14 cellular contexts compared by ENCODE assay signal in genomic region chr17:46876926-46877325, GRCh38. TPM values are rescaled to one million over a fixed set of nuclear protein-coding genes. Genes with fewer than 3 reads are reported as not detected.
DNase-seq lines count a peak whose midpoint lies in the region; ATAC-seq and TF ChIP-seq lines count a peak whose summit lies in the region.
"Had no signal": no experiment of that assay in that cellular context is flagged by ENCODE, and none has a peak within 500 bp of the region (broad histone marks: within the 10 kb centered on the region; RNA-seq: fewer than 3 reads in every experiment).

No MANE protein-coding gene starts in this region.

- TF ChIP-seq CTCF in left ventricle myocardium inferior (IDR thresholded peaks at IDR 0.05; ENCODE audit: borderline replicate concordance) (no peak), adrenal gland (IDR thresholded peaks at IDR 0.05) (no peak), GM10248 (IDR thresholded peaks at IDR 0.05; ENCODE audit: control extremely low read depth, extremely low read depth, low read depth, missing control alignments) (no peak)

- 69 to 85% (median 80%) methylated on average over 4 of the region's 4 CpGs for WGBS in adrenal gland, 4 donors
- no CpG with 5 or more reads among the region's 4 CpGs for WGBS in neuronal stem cell (ENCODE audit: extremely low coverage in 2 of 2, insufficient read length in 2 of 2, insufficient replicate concordance in 1 of 2), 2 donors

- no peak overlapping the region for H2BK5ac ChIP-seq in neuronal stem cell (ENCODE audit: low read length)

- CTCF ChIA-PET in GM10248 (lab: Yijun Ruan, JAX): interaction anchor here (1.0 kb wide), 2 partner anchors 9 to 41 kb away, joined by 3 to 4 read pairs; no protein-coding TSS in a partner anchor
- CTCF ChIA-PET in CD8-positive, alpha-beta memory T cell (lab: Charles Lee): interaction anchor here (1.4 to 1.5 kb wide), 2 partner anchors 10 to 38 kb away, joined by 3 read pairs; no protein-coding TSS in a partner anchor

- ATAC-seq in Right ventricle myocardium superior (ENCODE audit: poor library complexity) (no peak), GM18873 (IDR thresholded peaks at IDR 0.05; ENCODE audit: low FRiP score, unreplicated experiment) (no peak)

- H3K27ac ChIP-seq in left ventricle myocardium inferior (replicated peaks) (peak overlapping the region; percentile 57), adrenal gland (peak overlapping the region in 3 of 5 donors; percentile 5 to 70 (median 38)), neuronal stem cell (replicated peaks; ENCODE audit: low read length) (no peak overlapping the region)
- H3K27ac ChIP-seq in CD8-positive, alpha-beta memory T cell (ENCODE audit: low read depth, low read length): no peak overlapping the region
- H3K27ac ChIP-seq: PC-9 had no signal

- no peak for TF ChIP-seq POLR2A in adrenal gland (IDR thresholded peaks at IDR 0.05)

- peak overlapping the region in 1 of 8 donors; percentile 75 for H3K27ac Mint-ChIP-seq in CD8-positive, alpha-beta memory T cell
- H3K27ac Mint-ChIP-seq: CD4-positive, alpha-beta T cell; H9; HFFc6 had no signal

- H3K14ac ChIP-seq in neuronal stem cell (ENCODE audit: low read length): no peak overlapping the region

- H3K79me1 ChIP-seq in neuronal stem cell (ENCODE audit: low read depth, low read length): no peaks in the 10 kb centered on the region

- no peaks in the 10 kb centered on the region for H3K9me3 Mint-ChIP-seq in CD8-positive, alpha-beta memory T cell
- H3K9me3 Mint-ChIP-seq: CD4-positive, alpha-beta T cell; H9; HFFc6 had no signal

- POLR2A ChIA-PET in GM10248 (lab: Yijun Ruan, JAX): interaction anchor here (0.5 kb wide), 1 partner anchor 90 kb away, joined by 3 read pairs; no protein-coding TSS in a partner anchor
- POLR2A ChIA-PET in CD8-positive, alpha-beta memory T cell (lab: Charles Lee): no interaction called here

- no peak overlapping the region for H3K9ac ChIP-seq in neuronal stem cell (ENCODE audit: low read depth, low read length, poor library complexity)

- H3K27me3 ChIP-seq in left ventricle myocardium inferior (ENCODE audit: low read depth): peaks cover 3% of the 10 kb centered on the region
- no peaks in the 10 kb centered on the region for H3K27me3 ChIP-seq in adrenal gland
- H3K27me3 ChIP-seq in neuronal stem cell (ENCODE audit: control insufficient read depth in 3 of 3, insufficient read depth in 3 of 3, low read depth in 1 of 3, low read length in 3 of 3): peaks cover 0 to 10% (median 2%) of the 10 kb centered on the region in 3 experiments
- H3K27me3 ChIP-seq in CD8-positive, alpha-beta memory T cell (ENCODE audit: insufficient read depth, low read length, poor library complexity, severe bottlenecking): no peaks in the 10 kb centered on the region

- no peak overlapping the region for H2AK5ac ChIP-seq in neuronal stem cell (ENCODE audit: low read depth, low read length)

- H3K4me2 ChIP-seq in neuronal stem cell (ENCODE audit: insufficient read depth, low read length, poor library complexity, severe bottlenecking): no peak overlapping the region
- H3K4me2 ChIP-seq: PC-9 had no signal

- H2AFZ ChIP-seq in neuronal stem cell (ENCODE audit: low read length): no peak overlapping the region
- H2AFZ ChIP-seq: PC-9 had no signal

- no peak overlapping the region for H2BK15ac ChIP-seq in neuronal stem cell (ENCODE audit: low read length)

- H3K36me3 Mint-ChIP-seq in CD8-positive, alpha-beta memory T cell: no peaks in the 10 kb centered on the region

- DNase-seq in left ventricle myocardium inferior (no peak), Right ventricle myocardium superior (no peak), adrenal gland (no peak), neuronal stem cell (ENCODE audit: low spot score) (no peak), GM10248 (ENCODE audit: extremely low spot score) (no peak)
- DNase-seq in CD8-positive, alpha-beta memory T cell: no peak
- DNase-seq: CD4-positive, alpha-beta T cell; HFFc6; NCI-H446 treated with DMSO at 0.1 percent for 48 hours; SIG-M5 had no signal

- H3K4ac ChIP-seq in neuronal stem cell (ENCODE audit: low read length): no peak overlapping the region

- H3K18ac ChIP-seq in neuronal stem cell (ENCODE audit: low read length): peak overlapping the region; percentile 57

- H3K4me3 Mint-ChIP-seq in CD8-positive, alpha-beta memory T cell: no peak overlapping the region
- H3K4me3 Mint-ChIP-seq: CD4-positive, alpha-beta T cell; H9; HFFc6 had no signal

- peaks cover 0 to 4% (median 0%) of the 10 kb centered on the region in 3 donors for H3K4me1 Mint-ChIP-seq in CD8-positive, alpha-beta memory T cell

- H3K9me3 ChIP-seq in left ventricle myocardium inferior (replicated peaks) (no peaks in the 10 kb centered on the region), adrenal gland (replicated peaks in 1 of 3) (no peaks in the 10 kb centered on the region), neuronal stem cell (replicated peaks in 1 of 2; ENCODE audit: control insufficient read depth in 2 of 2, insufficient read depth in 1 of 2, low read depth in 1 of 2, low read length in 2 of 2) (no peaks in the 10 kb centered on the region)
- no peaks in the 10 kb centered on the region for H3K9me3 ChIP-seq in CD8-positive, alpha-beta memory T cell (ENCODE audit: low read length)

- intact Hi-C loops in left ventricle myocardium inferior (cut with micrococcal nuclease) (no loop called here), Right ventricle myocardium superior (cut with DNase I) (no loop called here), adrenal gland (cut with DNase I) (no loop called here)

- no peak overlapping the region for H3K23ac ChIP-seq in neuronal stem cell (ENCODE audit: low read depth, low read length, poor library complexity)

- no peak overlapping the region for H4K8ac ChIP-seq in neuronal stem cell (ENCODE audit: low read depth, low read length)

- no peaks in the 10 kb centered on the region for H3K36me3 ChIP-seq in left ventricle myocardium inferior
- H3K36me3 ChIP-seq in adrenal gland (replicated peaks in 1 of 2): no peaks in the 10 kb centered on the region
- H3K36me3 ChIP-seq in neuronal stem cell (replicated peaks in 1 of 2; ENCODE audit: control insufficient read depth in 2 of 2, insufficient read depth in 2 of 2, low read length in 2 of 2): no peaks in the 10 kb centered on the region
- H3K36me3 ChIP-seq in CD8-positive, alpha-beta memory T cell (ENCODE audit: insufficient read depth, low read length): no peaks in the 10 kb centered on the region

- no peak overlapping the region for H4K91ac ChIP-seq in neuronal stem cell (ENCODE audit: low read depth, low read length, poor library complexity)

- H3K4me3 ChIP-seq in left ventricle myocardium inferior (no peak overlapping the region), adrenal gland (no peak overlapping the region), neuronal stem cell (ENCODE audit: low read length in 2 of 2) (no peak overlapping the region)
- no peak overlapping the region for H3K4me3 ChIP-seq in CD8-positive, alpha-beta memory T cell (ENCODE audit: low read length)
- H3K4me3 ChIP-seq: PC-9 had no signal

- no peak overlapping the region for H2BK12ac ChIP-seq in neuronal stem cell (ENCODE audit: low read length)

- H3K27me3 Mint-ChIP-seq in CD8-positive, alpha-beta memory T cell: peaks cover 0 to 1% of the 10 kb centered on the region in 2 donors
- H3K27me3 Mint-ChIP-seq: CD4-positive, alpha-beta T cell had no signal

- H2BK120ac ChIP-seq in neuronal stem cell (ENCODE audit: low read depth, low read length): no peak overlapping the region

- peaks cover 5% of the 10 kb centered on the region for H3K4me1 ChIP-seq in left ventricle myocardium inferior
- no peaks in the 10 kb centered on the region for H3K4me1 ChIP-seq in adrenal gland (replicated peaks in 1 of 2)
- no peaks in the 10 kb centered on the region for H3K4me1 ChIP-seq in neuronal stem cell (ENCODE audit: control insufficient read depth in 2 of 2, insufficient read depth in 1 of 2, low read depth in 1 of 2, low read length in 2 of 2)
- no peaks in the 10 kb centered on the region for H3K4me1 ChIP-seq in CD8-positive, alpha-beta memory T cell (ENCODE audit: insufficient read depth, low read length)

RNA-seq across cellular contexts. Expression of gene WNT9B, which starts 25.5 kb away (rescaled TPM):
- total RNA-seq in left ventricle myocardium inferior (0.85 TPM), Right ventricle myocardium superior (0.13 TPM), adrenal gland (1 to 10 TPM in 3 of 8 donors, under 1 TPM in 3, not detected in 2; 0.23 to 2.0 (median 0.83) TPM)
- polyA plus RNA-seq in adrenal gland: under 1 TPM in 2 of 3 donors, not detected in 1; 0.07 to 0.15 TPM
- not detected for polyA plus RNA-seq in neuronal stem cell (2013, experiment 1 of 2)
- polyA plus RNA-seq in neuronal stem cell (2013, experiment 2 of 2): not detected
- not detected for total RNA-seq in CD8-positive, alpha-beta memory T cell
- polyA plus RNA-seq in CD8-positive, alpha-beta memory T cell: not detected
- total RNA-seq: CD4-positive, alpha-beta T cell; HFFc6; LHCN-M2; PC-9 had no signal

RNA-seq across cellular contexts. Expression of gene GOSR2, which starts 46.0 kb away (rescaled TPM):
- total RNA-seq in left ventricle myocardium inferior (41.9 TPM), Right ventricle myocardium superior (32.0 TPM), adrenal gland (10 to 100 TPM; 32.3 to 69.0 (median 47.2) TPM)
- 10 to 100 TPM; 14.4 to 69.2 (median 17.9) TPM for polyA plus RNA-seq in adrenal gland
- polyA plus RNA-seq in neuronal stem cell (2013, experiment 1 of 2): 19.9 TPM
- polyA plus RNA-seq in neuronal stem cell (2013, experiment 2 of 2): 21.0 TPM
- 10 to 100 TPM; 61.1 to 62.4 TPM for total RNA-seq in CD8-positive, alpha-beta memory T cell
- 50.6 TPM for polyA plus RNA-seq in CD8-positive, alpha-beta memory T cell

RNA-seq across cellular contexts. Expression of gene WNT3, which starts 58.4 kb away (rescaled TPM):
- 0.96 TPM for total RNA-seq in left ventricle myocardium inferior
- 0.91 TPM for total RNA-seq in Right ventricle myocardium superior
- total RNA-seq in adrenal gland: 1 to 10 TPM in 2 of 8 donors, under 1 TPM in 4, not detected in 2; 0.17 to 1.1 (median 0.46) TPM
- 1 to 10 TPM in 1 of 3 donors, under 1 TPM in 2; 0.16 to 1.0 (median 0.40) TPM for polyA plus RNA-seq in adrenal gland
- 6.1 TPM for polyA plus RNA-seq in neuronal stem cell (2013, experiment 1 of 2)
- 6.0 TPM for polyA plus RNA-seq in neuronal stem cell (2013, experiment 2 of 2)
- total RNA-seq in CD8-positive, alpha-beta memory T cell: not detected
- not detected for polyA plus RNA-seq in CD8-positive, alpha-beta memory T cell
- total RNA-seq: CD4-positive, alpha-beta T cell had no signal

Comparison
In these comparisons a context has a peak if more than half of its experiments do, and no peak if none do; other contexts are left out.
1. H3K27ac ChIP-seq: peak in left ventricle myocardium inferior (single experiment) and adrenal gland (3 of 5); none in neuronal stem cell (single experiment) and CD8-positive, alpha-beta memory T cell (single experiment).